ENCODE assay signal across 7 cellular contexts in the genomic region with DNA sequence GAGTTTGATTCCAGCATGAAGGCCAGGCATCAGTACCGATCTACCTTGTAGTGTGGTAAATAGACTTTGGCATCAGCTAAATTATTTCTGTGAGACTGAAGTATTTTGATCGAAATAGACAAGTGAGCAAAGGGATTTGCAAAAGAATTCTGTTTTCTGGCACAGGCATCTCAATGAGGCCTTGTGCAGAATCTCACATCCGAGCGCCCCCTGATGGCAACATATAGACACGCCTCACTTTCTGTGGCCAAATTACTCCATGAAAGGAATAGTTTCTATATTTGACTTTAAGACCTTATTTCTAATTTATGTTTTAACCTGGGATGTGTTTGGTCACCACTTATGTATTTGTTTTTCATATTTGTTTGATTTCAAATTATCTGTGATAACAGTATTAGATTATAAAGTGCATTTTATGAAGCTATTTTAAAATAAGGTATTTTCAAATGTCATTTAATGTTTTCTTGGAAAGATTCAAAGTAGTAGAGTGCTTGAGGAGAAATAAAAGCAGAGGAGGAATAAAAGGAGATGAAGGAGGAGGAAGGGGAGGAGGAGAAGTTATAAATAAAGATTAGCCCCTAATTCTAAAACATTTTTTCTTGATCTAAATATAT.
DNase-seq lines count a peak whose midpoint lies in the region; ATAC-seq, FAIRE-seq and TF ChIP-seq lines count a peak whose summit lies in the region.

No MANE protein-coding gene starts in this region.

- H3K27ac ChIP-seq in DOHH2 (ENCODE audit: low read depth, low read length) (no peak overlapping the region), HEK293 (ENCODE audit: extremely low read depth, low read depth, low read length) (no peak overlapping the region), substantia nigra (ENCODE audit: low read depth, low read length, poor library complexity, severe bottlenecking) (peak overlapping the region; percentile 35), gastrocnemius medialis (no peak overlapping the region)

- no peaks in the 10 kb centered on the region for H4K20me1 ChIP-seq in DOHH2 (ENCODE audit: control insufficient read depth, insufficient read depth, low read depth, low read length)

- intact Hi-C loops in gastrocnemius medialis (cut with DNase I; ENCODE audit: low total_unique reads) = no loop called here

- no peaks in the 10 kb centered on the region for H3K9me2 ChIP-seq in DOHH2 (replicated peaks; ENCODE audit: control insufficient read depth, low read length)

- no peaks in the 10 kb centered on the region for H3K4me1 ChIP-seq in DOHH2 (ENCODE audit: control insufficient read depth, low read length)
- H3K4me1 ChIP-seq in HEK293 (ENCODE audit: control insufficient read depth, insufficient read depth, low read length) = no peaks in the 10 kb centered on the region
- H3K4me1 ChIP-seq in gastrocnemius medialis = no peaks in the 10 kb centered on the region

- TF ChIP-seq POLR2A in gastrocnemius medialis (IDR thresholded peaks at IDR 0.05) = no peak

- POLR2A ChIA-PET in HEK293 (lab: Yijun Ruan, JAX) = no interaction called here

- ATAC-seq in gastrocnemius medialis = no peak

- peak; percentile 83 for FAIRE-seq in frontal cortex (lab: Jason Lieb, UNC)

- peak; percentile 57 for DNase-seq in SK-MEL-5 (ENCODE audit: low read depth, low spot score)
- no peak for DNase-seq in frontal cortex (ENCODE audit: low spot score in 2 of 2)
- peak in 38 of 49 donors; percentile 0 to 71 (median 36) for DNase-seq in substantia nigra (lab: John Stamatoyannopoulos, UW)
- DNase-seq in central memory CD4-positive, alpha-beta T cell = no peak
- DNase-seq in gastrocnemius medialis = no peak

- H3F3A ChIP-seq in DOHH2 (ENCODE audit: control insufficient read depth, insufficient read depth) = no peaks in the 10 kb centered on the region

- no peak overlapping the region for H3K4me3 ChIP-seq in DOHH2 (ENCODE audit: low read length)
- no peak overlapping the region for H3K4me3 ChIP-seq in HEK293 (ENCODE audit: low read depth, low read length)
- no peak overlapping the region for H3K4me3 ChIP-seq in gastrocnemius medialis

- TF ChIP-seq CTCF in DOHH2 (IDR thresholded peaks at IDR 0.05; ENCODE audit: low read depth, low read length, poor library complexity, severe bottlenecking) (peak; percentile 79), HEK293 (tag by site-specific recombination; IDR thresholded peaks at IDR 0.05) (no peak), gastrocnemius medialis (IDR thresholded peaks at IDR 0.05 in 4 of 5, conservative IDR thresholded peaks at IDR 0.05 in 1 of 5) (peak in 1 of 5 experiments; percentile 15)

- in situ Hi-C loops in SK-MEL-5 (cut with HindIII; ENCODE audit: low pct_unique_long_range_greater_than_20kb, low sequenced_read_pairs) = no loop called here
- in situ Hi-C loops in gastrocnemius medialis (cut with MboI; ENCODE audit: low sequenced_read_pairs in 4 of 4) = no loop called here

- H3K79me2 ChIP-seq in DOHH2 (ENCODE audit: control insufficient read depth, low read length) = no peaks in the 10 kb centered on the region

- H3K9me3 ChIP-seq in DOHH2 (ENCODE audit: control insufficient read depth, insufficient read depth, low read length) (no peaks in the 10 kb centered on the region), HEK293 (ENCODE audit: control insufficient read depth, insufficient read depth, low read depth, low read length) (no peaks in the 10 kb centered on the region), gastrocnemius medialis (no peaks in the 10 kb centered on the region)

- no peak overlapping the region for H3K4me2 ChIP-seq in DOHH2 (ENCODE audit: low read length)

- no peaks in the 10 kb centered on the region for H3K27me3 ChIP-seq in DOHH2 (ENCODE audit: control insufficient read depth, low read length)
- H3K27me3 ChIP-seq in gastrocnemius medialis = no peaks in the 10 kb centered on the region

- H3K36me3 ChIP-seq in DOHH2 (ENCODE audit: control insufficient read depth, low read length) (no peaks in the 10 kb centered on the region), HEK293 (ENCODE audit: control insufficient read depth in 2 of 2, insufficient read depth in 1 of 2, low read length in 2 of 2) (no peaks in the 10 kb centered on the region), gastrocnemius medialis (no peaks in the 10 kb centered on the region)

- CTCF ChIA-PET in HEK293 (lab: Yijun Ruan, JAX) = interaction anchor here (0.6 to 2.7 kb wide), 20 partner anchors 9 to 1527 kb away, joined by 3 to 25 read pairs (median 4); no protein-coding TSS in a partner anchor

TF ChIP-seq in HEK293, 187 proteins besides CTCF, POLR2A, EP300 and RAD21:
- TF ChIP-seq ZNF670 (tag by site-specific recombination; IDR thresholded peaks at IDR 0.05; ENCODE audit: low read depth) = no peak
- no peak for TF ChIP-seq ZBTB10 (tag by site-specific recombination; IDR thresholded peaks at IDR 0.05)
- TF ChIP-seq ZNF654 (tag by site-specific recombination; IDR thresholded peaks at IDR 0.05; ENCODE audit: low read depth) = peak; percentile 10; the same call in 1 of the 2 replicates
- TF ChIP-seq ZNF239 (tag by site-specific recombination; IDR thresholded peaks at IDR 0.05) = no peak

Comparison
In these comparisons a context has a peak if more than half of its experiments do, and no peak if none do; other contexts are left out.
1. DNase-seq: peak in SK-MEL-5 (single experiment) and substantia nigra (38 of 49); none in frontal cortex (0 of 2), central memory CD4-positive, alpha-beta T cell (single experiment) and gastrocnemius medialis (0 of 2).